ENCODE assay signal across 29 cellular contexts in the genomic region with DNA sequence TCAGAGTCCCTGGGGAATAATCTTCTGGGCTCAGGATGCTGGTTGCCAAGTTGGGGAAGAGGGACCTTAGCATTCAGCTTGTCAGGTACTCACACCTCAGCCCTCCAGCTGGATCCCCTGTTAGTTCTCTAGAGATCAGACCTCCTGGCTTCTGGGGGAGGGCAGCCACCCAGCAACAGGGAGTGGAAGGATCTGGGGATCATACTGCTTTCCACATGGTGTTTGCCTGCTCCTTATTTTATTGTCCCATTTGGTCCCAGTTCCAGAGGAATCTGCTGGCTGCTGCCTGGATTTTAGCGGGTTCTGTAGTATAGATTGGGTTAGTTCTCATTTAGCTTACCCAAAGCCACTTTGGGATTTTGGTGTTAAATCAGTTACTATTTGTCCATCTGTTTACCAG. TPM values are rescaled to one million over a fixed set of nuclear protein-coding genes. Genes with fewer than 3 reads are reported as not detected.
DNase-seq lines count a peak whose midpoint lies in the region; FAIRE-seq and TF ChIP-seq lines count a peak whose summit lies in the region.
"Had no signal": no experiment of that assay in that cellular context is flagged by ENCODE, and none has a peak within 500 bp of the region (broad histone marks: within the 10 kb centered on the region; RNA-seq: fewer than 3 reads in every experiment).

No MANE protein-coding gene starts in this region.

- DNase-seq in H9 (no peak), H1 (ENCODE audit: low read depth in 1 of 2, low spot score in 2 of 2) (no peak), nephron progenitor cell (no peak), NCI-H748 (lab: John Stamatoyannopoulos, UW; ENCODE audit: unreplicated experiment) (no peak)
- no peak for DNase-seq in activated CD4-positive, CD25-positive, alpha-beta regulatory T cell (lab: John Stamatoyannopoulos, UW)
- DNase-seq in stimulated activated CD4-positive, alpha-beta T cell treated with anti-CD3 and anti-CD28 coated beads, Interleukin-1b, Interleukin-23, amount 100 ng/mL, for 48 hours, result no peak
- DNase-seq: activated CD4-positive, alpha-beta T cell treated with anti-CD3 and anti-CD28 coated beads, Interleukin-2, amount 50 U/mL, for 48 hours; activated CD8-positive, alpha-beta memory T cell treated with anti-CD3 and anti-CD28 coated beads, Interleukin-2, amount 50 U/mL, for 4 hours; activated naive CD4-positive, alpha-beta T cell treated with anti-CD3 and anti-CD28 coated beads, Interleukin-2, amount 10 ng/mL, durations not matched to agents 7 days and 5 days; amniotic stem cell; C1 segment of cervical spinal cord; Calu3; cerebellar nuclear complex; DMS79; hypothalamus; immature natural killer cell; left cardiac atrium; NCI-H146; NCI-H446 treated with DMSO at 0.1 percent for 48 hours; right cardiac atrium; stimulated activated CD4-positive, alpha-beta T cell treated with anti-CD3 and anti-CD28 coated beads, Interleukin-2, amount 100 ng/mL, for 24 hours; stimulated activated CD8-positive, alpha-beta memory T cell treated with anti-CD3 and anti-CD28 coated beads, Interleukin-4, amount 100 ng/mL, for 48 hours; stimulated activated naive CD8-positive, alpha-beta T cell treated with anti-CD3 and anti-CD28 coated beads, Interleukin-15, amount 100 ng/mL, for 72 hours had no signal

- H3K23ac ChIP-seq in H9 (ENCODE audit: insufficient read length, low read depth, low read length), result no peak overlapping the region
- no peak overlapping the region for H3K23ac ChIP-seq in H1 (ENCODE audit: insufficient read length)

- H3K4ac ChIP-seq in H9 (ENCODE audit: low read depth, low read length) (peak overlapping the region; percentile 47), H1 (replicated peaks; ENCODE audit: insufficient read length, low read depth, low read length) (no peak overlapping the region)

- no CpG with 5 or more reads among the region's 1 CpG for WGBS in H9 (ENCODE audit: extremely low coverage, insufficient read length, low lambda C conversion rate)
- WGBS in H1 (ENCODE audit: extremely low coverage in 1 of 2, insufficient coverage in 1 of 2, insufficient read length in 1 of 2, insufficient replicate concordance in 2 of 2, low coverage in 1 of 2, low lambda C conversion rate in 2 of 2, missing lambda C conversion rate in 1 of 2), 2 experiments, result 95% methylated on average over 1 of the region's 1 CpG; no CpG with 5 or more reads in 1 of the 2 experiments

- no peak overlapping the region for H4K8ac ChIP-seq in H9 (replicated peaks; ENCODE audit: insufficient read length, low read depth, low read length)
- no peak overlapping the region for H4K8ac ChIP-seq in H1 (ENCODE audit: extremely low read depth, insufficient read depth, low read length)

- CTCF ChIA-PET in H1 (lab: Charles Lee; ENCODE audit: partially characterized antibody), result interaction anchor here (0.6 to 1.3 kb wide), 8 partner anchors 9 to 110 kb away, joined by 3 to 4 read pairs (median 3); no protein-coding TSS in a partner anchor

- H3K27me3 Mint-ChIP-seq in H9 (ENCODE audit: low read depth) (no peaks in the 10 kb centered on the region), nephron progenitor cell (ENCODE audit: low read depth, poor library complexity) (no peaks in the 10 kb centered on the region)
- H3K27me3 Mint-ChIP-seq: activated naive CD4-positive, alpha-beta T cell treated with anti-CD3 and anti-CD28 coated beads, Interleukin-2, amount 10 ng/mL, durations not matched to agents 7 days and 5 days; brain; stimulated activated naive CD8-positive, alpha-beta T cell treated with anti-CD3 and anti-CD28 coated beads, Interleukin-15, amount 100 ng/mL, for 72 hours had no signal

- TF ChIP-seq CTCF in H9 (conservative IDR thresholded peaks at IDR 0.05) (no peak), H1 (IDR thresholded peaks at IDR 0.05; ENCODE audit: control extremely low read depth in 1 of 3, insufficient read depth in 1 of 3, low read depth in 1 of 3, low read length in 3 of 3) (no peak), nephron progenitor cell (IDR thresholded peaks at IDR 0.05) (no peak)

- H3K4me3 ChIP-seq in BLaER1 treated with 17β-estradiol and CSF1 and Interleukin-3, amounts not matched to agents 10 nM and 100 nM, result no peak overlapping the region
- no peak overlapping the region for H3K4me3 ChIP-seq in H1 (ENCODE audit: extremely low read depth in 1 of 4, insufficient read depth in 2 of 4, low read depth in 3 of 4, low read length in 4 of 4)
- H3K4me3 ChIP-seq: SK-N-MC, thoracic aorta had no signal

- H2BK5ac ChIP-seq in H9 (ENCODE audit: insufficient read length, low read length) (no peak overlapping the region), H1 (ENCODE audit: low read depth, low read length) (peak overlapping the region; percentile 14; the same call in 1 of the 2 replicates)

- H3K36me3 Mint-ChIP-seq in H9 (ENCODE audit: insufficient read depth in 1 of 3, low read depth in 3 of 3), result peaks cover 22 to 44% (median 39%) of the 10 kb centered on the region in 3 experiments; a peak in 6 of 7 replicates
- peaks cover 71% of the 10 kb centered on the region for H3K36me3 Mint-ChIP-seq in nephron progenitor cell (ENCODE audit: low read depth)

- H3K4me2 ChIP-seq in BLaER1 treated with 17β-estradiol and CSF1 and Interleukin-3, amounts not matched to agents 10 nM and 100 nM, result peak overlapping the region in 7 of 11 experiments; percentile 14 to 72 (median 69); a peak in 4 of 22 replicates
- no peak overlapping the region for H3K4me2 ChIP-seq in H9 (ENCODE audit: insufficient read depth, insufficient read length, low read length)
- H3K4me2 ChIP-seq in H1 (ENCODE audit: insufficient read depth in 1 of 2, low read depth in 2 of 2, low read length in 2 of 2), result no peak overlapping the region; a peak in 1 of 4 replicates

- H3K56ac ChIP-seq in H9 (ENCODE audit: insufficient read length, low read depth, low read length) (no peak overlapping the region), H1 (replicated peaks; ENCODE audit: insufficient read length, low read depth, low read length) (no peak overlapping the region)

- H3K27ac Mint-ChIP-seq in H9 (peak overlapping the region in 2 of 3 experiments; percentile 61 to 74; a peak in 3 of 7 replicates), nephron progenitor cell (peak overlapping the region; percentile 53)
- H3K27ac Mint-ChIP-seq: brain had no signal

- H4K91ac ChIP-seq in H9 (ENCODE audit: insufficient read length, low read depth, low read length) (no peak overlapping the region), H1 (replicated peaks; ENCODE audit: insufficient read length, low read length) (no peak overlapping the region)

- H3K18ac ChIP-seq in H9 (ENCODE audit: insufficient read length, low read depth, low read length) (peak overlapping the region; percentile 72), H1 (ENCODE audit: extremely low read depth, low read length) (no peak overlapping the region)

- H2AK5ac ChIP-seq in H9 (ENCODE audit: insufficient read length, low read length) (no peak overlapping the region), H1 (ENCODE audit: low read depth, low read length) (no peak overlapping the region)

- H3K27me3 ChIP-seq in BLaER1 treated with 17β-estradiol and CSF1 and Interleukin-3, amounts not matched to agents 10 nM and 100 nM, result no peaks in the 10 kb centered on the region
- H3K27me3 ChIP-seq in H9 (ENCODE audit: insufficient read depth, low read length), result no peaks in the 10 kb centered on the region
- H3K27me3 ChIP-seq in H1 (replicated peaks in 1 of 4; ENCODE audit: control insufficient read depth in 3 of 4, extremely low read depth in 1 of 4, insufficient read depth in 3 of 4, low read length in 3 of 4), result no peaks in the 10 kb centered on the region
- H3K27me3 ChIP-seq: neutrophil had no signal

- H3K36me3 ChIP-seq in BLaER1 treated with 17β-estradiol and CSF1 and Interleukin-3, amounts not matched to agents 10 nM and 100 nM, result peaks cover 71 to 94% (median 82%) of the 10 kb centered on the region in 11 experiments
- peaks cover 8 to 24% (median 13%) of the 10 kb centered on the region in 4 experiments; a peak in 7 of 8 replicates for H3K36me3 ChIP-seq in H1 (ENCODE audit: control insufficient read depth in 2 of 4, insufficient read depth in 4 of 4, low read length in 3 of 4)

- peaks cover 25 to 28% of the 10 kb centered on the region in 2 experiments for H3K4me1 Mint-ChIP-seq in H9
- H3K4me1 Mint-ChIP-seq in nephron progenitor cell, result peaks cover 64% of the 10 kb centered on the region

- H3T11ph ChIP-seq in H9 (ENCODE audit: low read length), result peak overlapping the region; percentile 76

- H3K9me3 ChIP-seq in BLaER1 treated with 17β-estradiol and CSF1 and Interleukin-3, amounts not matched to agents 10 nM and 100 nM (replicated peaks in 1 of 11), result peaks cover 0 to 9% (median 0%) of the 10 kb centered on the region in 11 experiments; a peak in 2 of 22 replicates
- no peaks in the 10 kb centered on the region for H3K9me3 ChIP-seq in H9 (ENCODE audit: control insufficient read depth, low read depth, low read length)
- H3K9me3 ChIP-seq in H1 (ENCODE audit: insufficient read depth in 2 of 2, low read depth in 1 of 2, low read length in 1 of 2), result no peaks in the 10 kb centered on the region
- H3K9me3 ChIP-seq: neutrophil, thoracic aorta had no signal

- H2BK15ac ChIP-seq in H9 (ENCODE audit: low read depth, low read length), result 0 out of 2 replicates have a peak overlapping the region, but pooled peaks have one; percentile 56
- H2BK15ac ChIP-seq in H1 (ENCODE audit: low read length), result no peak overlapping the region

- H2BK12ac ChIP-seq in H9 (ENCODE audit: insufficient read length, low read depth, low read length) (peak overlapping the region; percentile 23), H1 (ENCODE audit: low read depth, low read length) (no peak overlapping the region; the same call in 1 of the 2 replicates)

- H2BK120ac ChIP-seq in H9 (ENCODE audit: low read depth, low read length, poor library complexity, severe bottlenecking) (peak overlapping the region; percentile 86), H1 (replicated peaks; ENCODE audit: low read depth, low read length) (no peak overlapping the region)

- no peak overlapping the region for H2AFZ ChIP-seq in H9 (ENCODE audit: low read length)
- H2AFZ ChIP-seq in H1 (ENCODE audit: low read length), result no peak overlapping the region

- no peak for FAIRE-seq in H1 (lab: Jason Lieb, UNC)
- FAIRE-seq: endothelial cell of umbilical vein had no signal

- H2BK20ac ChIP-seq in H9 (ENCODE audit: low read depth, low read length, poor library complexity, severe bottlenecking) (no peak overlapping the region), H1 (ENCODE audit: low read length) (no peak overlapping the region)

- H3K23me2 ChIP-seq in H9 (ENCODE audit: insufficient read length, low read depth, low read length, poor library complexity, severe bottlenecking), result no peaks in the 10 kb centered on the region
- no peaks in the 10 kb centered on the region for H3K23me2 ChIP-seq in H1 (ENCODE audit: low read depth, low read length)

- peaks cover 0 to 19% (median 10%) of the 10 kb centered on the region in 11 experiments; a peak in 7 of 22 replicates for H4K20me1 ChIP-seq in BLaER1 treated with 17β-estradiol and CSF1 and Interleukin-3, amounts not matched to agents 10 nM and 100 nM
- H4K20me1 ChIP-seq in H9 (ENCODE audit: control insufficient read depth, insufficient read depth, insufficient read length), result no peaks in the 10 kb centered on the region
- peaks cover 0 to 4% of the 10 kb centered on the region in 2 experiments for H4K20me1 ChIP-seq in H1 (replicated peaks in 1 of 2; ENCODE audit: control insufficient read depth in 1 of 2, insufficient read depth in 2 of 2, low read length in 2 of 2)

- POLR2A ChIA-PET in H1 (lab: Charles Lee; ENCODE audit: partially characterized antibody), result interaction anchor here (0.6 to 1.0 kb wide), 2 partner anchors 9 to 29 kb away, joined by 3 read pairs; partner anchors contain the start of genes KAT14 and PET117

- H3K4me1 ChIP-seq in BLaER1 treated with 17β-estradiol and CSF1 and Interleukin-3, amounts not matched to agents 10 nM and 100 nM, result peaks cover 19 to 34% (median 31%) of the 10 kb centered on the region in 10 experiments
- H3K4me1 ChIP-seq in H9 (ENCODE audit: insufficient read depth, low read length) (peaks cover 3% of the 10 kb centered on the region; the same call in 1 of the 2 replicates), H1 (replicated peaks in 1 of 4; ENCODE audit: control insufficient read depth in 3 of 4, insufficient read depth in 4 of 4, low read length in 3 of 4) (no peaks in the 10 kb centered on the region; a peak in 1 of 7 replicates)

- H3K79me1 ChIP-seq in H9 (ENCODE audit: insufficient read depth, low read depth, low read length, poor library complexity, severe bottlenecking) (peaks cover 6% of the 10 kb centered on the region), H1 (ENCODE audit: low read depth, low read length) (peaks cover 5% of the 10 kb centered on the region)

- H3K27ac ChIP-seq in BLaER1 treated with 17β-estradiol and CSF1 and Interleukin-3, amounts not matched to agents 10 nM and 100 nM, result peak overlapping the region in 1 of 11 experiments; percentile 18; a peak in 1 of 22 replicates
- H3K27ac ChIP-seq in H9 (ENCODE audit: insufficient read length, low read depth, low read length) (no peak overlapping the region), H1 (ENCODE audit: low read depth, low read length) (peak overlapping the region; percentile 59; the same call in 1 of the 2 replicates)
- H3K27ac ChIP-seq: SK-N-MC, thoracic aorta had no signal

- H3K79me2 ChIP-seq in H9 (ENCODE audit: insufficient read depth, low read length), result no peaks in the 10 kb centered on the region
- peaks cover 0 to 32% of the 10 kb centered on the region in 2 experiments; a peak in 3 of 4 replicates for H3K79me2 ChIP-seq in H1 (ENCODE audit: control insufficient read depth in 1 of 2, insufficient read depth in 2 of 2, low read length in 2 of 2)

- no peak for TF ChIP-seq EP300 in H1 (IDR thresholded peaks at IDR 0.05; ENCODE audit: borderline replicate concordance in 1 of 2, low read depth in 2 of 2, low read length in 2 of 2)

- no peaks in the 10 kb centered on the region for H3K9me3 Mint-ChIP-seq in H9
- H3K9me3 Mint-ChIP-seq in nephron progenitor cell, result peaks cover 4% of the 10 kb centered on the region
- H3K9me3 Mint-ChIP-seq: activated naive CD4-positive, alpha-beta T cell treated with anti-CD3 and anti-CD28 coated beads, Interleukin-2, amount 10 ng/mL, durations not matched to agents 7 days and 5 days; brain; immature natural killer cell; stimulated activated naive CD8-positive, alpha-beta T cell treated with anti-CD3 and anti-CD28 coated beads, Interleukin-15, amount 100 ng/mL, for 72 hours had no signal

- H4K5ac ChIP-seq in H9 (ENCODE audit: insufficient read length, low read depth, low read length) (peak overlapping the region; percentile 42), H1 (ENCODE audit: insufficient read length, low read depth, low read length) (no peak overlapping the region)

- H3K14ac ChIP-seq in H9 (ENCODE audit: insufficient read depth, low read length) (peak overlapping the region; percentile 84; the same call in 1 of the 2 replicates), H1 (ENCODE audit: insufficient read length) (no peak overlapping the region)

- H3K9ac ChIP-seq in BLaER1 treated with 17β-estradiol and CSF1 and Interleukin-3, amounts not matched to agents 10 nM and 100 nM, result no peak overlapping the region
- H3K9ac ChIP-seq in H9 (ENCODE audit: extremely low read depth, insufficient read length, low read length) (no peak overlapping the region), H1 (replicated peaks in 1 of 4; ENCODE audit: extremely low read depth in 1 of 4, low read depth in 3 of 4, low read length in 3 of 4) (no peak overlapping the region)

- no peak overlapping the region for H3K4me3 Mint-ChIP-seq in H9
- H3K4me3 Mint-ChIP-seq in nephron progenitor cell, result no peak overlapping the region
- H3K4me3 Mint-ChIP-seq: activated naive CD4-positive, alpha-beta T cell treated with anti-CD3 and anti-CD28 coated beads, Interleukin-2, amount 10 ng/mL, durations not matched to agents 7 days and 5 days; brain; immature natural killer cell; stimulated activated naive CD8-positive, alpha-beta T cell treated with anti-CD3 and anti-CD28 coated beads, Interleukin-15, amount 100 ng/mL, for 72 hours had no signal

- no peak for TF ChIP-seq POLR2A in H1 (IDR thresholded peaks at IDR 0.05; ENCODE audit: control extremely low read depth in 1 of 2, low read depth in 2 of 2, low read length in 2 of 2)

- TF ChIP-seq RAD21 in H1 (IDR thresholded peaks at IDR 0.05 in 1 of 2, conservative IDR thresholded peaks at IDR 0.05 in 1 of 2; ENCODE audit: low read depth in 2 of 2, low read length in 2 of 2), result no peak

RNA-seq across cellular contexts. Expression of gene KAT14, which starts 29.3 kb away (rescaled TPM):
- total RNA-seq in H9 (2021), result 19.2 and 21.5 TPM in 2 replicates
- 25.9 and 29.3 TPM in 2 replicates for total RNA-seq in H1 (2021; fragmentation: NEBNext Ultra II Directional; extraction: Animal tissue kit (Norgen Biotek cat#: 25700))
- polyA plus RNA-seq in H1 (2011; rRNA removed), result 12.1 and 17.3 TPM in 2 replicates
- 19.4 TPM for polyA plus RNA-seq in H1 (2011; cell fraction: cytosol; rRNA removed)
- 13.8 TPM for polyA plus RNA-seq in H1 (2011; cell fraction: nucleus; rRNA removed)
- polyA plus RNA-seq in H1 (2012, experiment 1 of 2), result 20.1 to 32.4 TPM (median 22.0 TPM) in 4 replicates
- polyA plus RNA-seq in H1 (2012, experiment 2 of 2), result 6.9 TPM
- 15.8 TPM for polyA plus RNA-seq in H1 (2013, experiment 1 of 2)
- polyA plus RNA-seq in H1 (2013, experiment 2 of 2), result 16.2 TPM
- 37.2 and 37.5 TPM in 2 replicates for polyA minus RNA-seq in H1 (2011; rRNA and poly(A)+ RNA removed)
- polyA minus RNA-seq in H1 (2011; cell fraction: cytosol; rRNA and poly(A)+ RNA removed), result 17.4 TPM
- 22.8 TPM for polyA minus RNA-seq in H1 (2011; cell fraction: nucleus; rRNA and poly(A)+ RNA removed)

RNA-seq across cellular contexts. Expression of gene PET117, which starts 29.3 kb away (rescaled TPM):
- total RNA-seq in H9 (2021), result 24.1 and 25.0 TPM in 2 replicates
- 23.8 and 26.5 TPM in 2 replicates for total RNA-seq in H1 (2021; fragmentation: NEBNext Ultra II Directional; extraction: Animal tissue kit (Norgen Biotek cat#: 25700))
- polyA plus RNA-seq in H1 (2011; rRNA removed), result 6.5 and 9.1 TPM in 2 replicates
- polyA plus RNA-seq in H1 (2011; cell fraction: cytosol; rRNA removed), result 19.8 TPM
- 3.9 TPM for polyA plus RNA-seq in H1 (2011; cell fraction: nucleus; rRNA removed)
- polyA plus RNA-seq in H1 (2012, experiment 1 of 2), result 17.2 to 18.2 TPM (median 17.7 TPM) in 4 replicates
- 6.0 TPM for polyA plus RNA-seq in H1 (2012, experiment 2 of 2)
- polyA plus RNA-seq in H1 (2013, experiment 1 of 2), result 16.9 TPM
- polyA plus RNA-seq in H1 (2013, experiment 2 of 2), result 18.3 TPM
- polyA minus RNA-seq in H1 (2011; rRNA and poly(A)+ RNA removed), result 4.2 and 5.7 TPM in 2 replicates
- 5.2 TPM for polyA minus RNA-seq in H1 (2011; cell fraction: cytosol; rRNA and poly(A)+ RNA removed)
- polyA minus RNA-seq in H1 (2011; cell fraction: nucleus; rRNA and poly(A)+ RNA removed), result 6.8 TPM

Comparison
In these comparisons a context has a peak if more than half of its experiments do, and no peak if none do; other contexts are left out.
1. H3K4me2 ChIP-seq: peak in BLaER1 treated with 17β-estradiol and CSF1 and Interleukin-3, amounts not matched to agents 10 nM and 100 nM (7 of 11); none in H9 (single experiment) and H1 (0 of 2).